ENCODE assay signal across 18 cellular contexts in the genomic region with DNA sequence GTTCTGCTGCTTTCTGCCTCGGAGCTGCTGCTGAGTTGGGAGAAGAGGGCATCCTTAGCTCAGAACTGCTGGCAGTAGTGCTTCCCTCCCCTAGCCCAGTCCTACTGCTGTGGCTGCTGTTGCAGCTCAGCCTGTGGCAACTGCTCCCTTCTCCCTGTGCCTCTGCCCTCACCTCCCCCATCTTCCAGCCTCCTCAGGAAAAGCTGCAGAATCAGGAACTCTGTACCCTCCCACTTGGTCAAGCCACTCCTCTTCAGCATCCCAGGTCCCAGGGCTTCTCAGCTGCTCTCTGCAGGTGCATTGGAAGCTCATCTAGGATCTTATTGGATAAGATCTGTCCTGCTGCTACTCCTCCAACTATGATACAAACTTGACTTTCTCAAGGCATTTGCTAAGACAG.
DNase-seq lines count a peak whose midpoint lies in the region; ATAC-seq and TF ChIP-seq lines count a peak whose summit lies in the region.
"Had no signal": no experiment of that assay in that cellular context is flagged by ENCODE, and none has a peak within 500 bp of the region (broad histone marks: within the 10 kb centered on the region; RNA-seq: fewer than 3 reads in every experiment).

No MANE protein-coding gene starts in this region.

- TF ChIP-seq CTCF in H9 (conservative IDR thresholded peaks at IDR 0.05) = no peak
- no peak for TF ChIP-seq CTCF in WERI-Rb-1 (IDR thresholded peaks at IDR 0.05; ENCODE audit: low read depth, low read length)
- TF ChIP-seq CTCF in nephron progenitor cell (IDR thresholded peaks at IDR 0.05) = no peak
- no peak for TF ChIP-seq CTCF in OCI-LY7 (conservative IDR thresholded peaks at IDR 0.05; ENCODE audit: low read length)
- TF ChIP-seq CTCF in foreskin fibroblast (IDR thresholded peaks at IDR 0.05; ENCODE audit: low read depth, low read length) = no peak

- no peak overlapping the region for H4K91ac ChIP-seq in H9 (ENCODE audit: insufficient read length, low read depth, low read length)

- H2BK12ac ChIP-seq in H9 (ENCODE audit: insufficient read length, low read depth, low read length) = no peak overlapping the region

- no peak overlapping the region for H2BK120ac ChIP-seq in H9 (ENCODE audit: low read depth, low read length, poor library complexity, severe bottlenecking)

- no peak overlapping the region for H3K14ac ChIP-seq in H9 (ENCODE audit: insufficient read depth, low read length)

- no peak overlapping the region for H3K9ac ChIP-seq in H9 (ENCODE audit: extremely low read depth, insufficient read length, low read length)
- H3K9ac ChIP-seq: BLaER1, GM23248 had no signal

- no peak overlapping the region for H3T11ph ChIP-seq in H9 (ENCODE audit: low read length)

- no peak overlapping the region for H3K23ac ChIP-seq in H9 (ENCODE audit: insufficient read length, low read depth, low read length)

- H3K27me3 Mint-ChIP-seq in H9 (ENCODE audit: low read depth) (no peaks in the 10 kb centered on the region; the same call in 1 of the 2 replicates), nephron progenitor cell (ENCODE audit: low read depth, poor library complexity) (peaks cover 14% of the 10 kb centered on the region)
- H3K27me3 Mint-ChIP-seq in activated CD8-positive, alpha-beta T cell treated with anti-CD3 and anti-CD28 coated beads, Interleukin-2, amount 10 ng/mL, durations not matched to agents 7 days and 5 days (ENCODE audit: low read depth) = no peaks in the 10 kb centered on the region
- H3K27me3 Mint-ChIP-seq: CD4-positive, alpha-beta T cell; IgD-negative memory B cell had no signal

- CTCF ChIA-PET in activated CD8-positive, alpha-beta T cell treated with anti-CD3 and anti-CD28 coated beads, Interleukin-2, amount 10 ng/mL, durations not matched to agents 7 days and 5 days (lab: Charles Lee) = no interaction called here
- CTCF ChIA-PET in OCI-LY7 (lab: Charles Lee; ENCODE audit: unreplicated experiment) = no interaction called here

- BruUV-seq in OCI-LY7 (replicated peaks; lab: Mats Ljungman, UMichigan) = no TSS peak

- H2BK5ac ChIP-seq in H9 (ENCODE audit: insufficient read length, low read length) = no peak overlapping the region

- H3K4me3 Mint-ChIP-seq in H9 (no peak overlapping the region), nephron progenitor cell (no peak overlapping the region)
- no peak overlapping the region for H3K4me3 Mint-ChIP-seq in activated CD8-positive, alpha-beta T cell treated with anti-CD3 and anti-CD28 coated beads, Interleukin-2, amount 10 ng/mL, durations not matched to agents 7 days and 5 days
- H3K4me3 Mint-ChIP-seq: CD4-positive, alpha-beta T cell; IgD-negative memory B cell had no signal

- H3K4me3 ChIP-seq in WERI-Rb-1 (ENCODE audit: low read depth, low read length) (no peak overlapping the region), iPS DF 6.9 (ENCODE audit: low read length) (no peak overlapping the region), OCI-LY7 (ENCODE audit: low read depth, low read length, poor library complexity, severe bottlenecking) (no peak overlapping the region), foreskin fibroblast (ENCODE audit: low read depth in 1 of 2, low read length in 2 of 2) (no peak overlapping the region)
- H3K4me3 ChIP-seq: BLaER1, GM23248 had no signal

- intact Hi-C loops in OCI-LY7 (cut with micrococcal nuclease; ENCODE audit: unreplicated experiment) = no loop called here

- H3K27ac ChIP-seq in H9 (ENCODE audit: insufficient read length, low read depth, low read length) = no peak overlapping the region
- H3K27ac ChIP-seq in WERI-Rb-1 = no peak overlapping the region
- H3K27ac ChIP-seq in iPS DF 6.9 (ENCODE audit: low read length) = no peak overlapping the region
- H3K27ac ChIP-seq in OCI-LY7 (ENCODE audit: low read depth, low read length, poor library complexity, severe bottlenecking) = no peak overlapping the region
- H3K27ac ChIP-seq: BLaER1, GM23248 had no signal

- DNase-seq in H9 (peak; percentile 69), WERI-Rb-1 (peak; percentile 15), iPS DF 6.9 (ENCODE audit: low read depth, low spot score) (peak; percentile 29), nephron progenitor cell (peak; percentile 8), OCI-LY7 (ENCODE audit: low spot score) (no peak), foreskin fibroblast (no peak)
- no peak for DNase-seq in activated CD8-positive, alpha-beta T cell treated with anti-CD3 and anti-CD28 coated beads, Interleukin-2, amount 10 ng/mL, durations not matched to agents 7 days and 5 days
- DNase-seq: Caco-2; CD4-positive, alpha-beta T cell; DMS 273 treated with DMSO at 0.1 percent for 48 hours; GM23248; NCI-H1105; NCI-H2081; NCI-H446 had no signal

- H2BK20ac ChIP-seq in H9 (ENCODE audit: low read depth, low read length, poor library complexity, severe bottlenecking) = no peak overlapping the region

- H3K4me1 Mint-ChIP-seq in H9 (peaks cover 4 to 6% of the 10 kb centered on the region in 2 experiments), nephron progenitor cell (peaks cover 5% of the 10 kb centered on the region)
- no peaks in the 10 kb centered on the region for H3K4me1 Mint-ChIP-seq in activated CD8-positive, alpha-beta T cell treated with anti-CD3 and anti-CD28 coated beads, Interleukin-2, amount 10 ng/mL, durations not matched to agents 7 days and 5 days (ENCODE audit: low read depth)
- H3K4me1 Mint-ChIP-seq: IgD-negative memory B cell had no signal

- no peak overlapping the region for H2BK15ac ChIP-seq in H9 (ENCODE audit: low read depth, low read length)

- H3K27ac Mint-ChIP-seq in H9 (no peak overlapping the region), nephron progenitor cell (peak overlapping the region; percentile 21)
- no peak overlapping the region for H3K27ac Mint-ChIP-seq in activated CD8-positive, alpha-beta T cell treated with anti-CD3 and anti-CD28 coated beads, Interleukin-2, amount 10 ng/mL, durations not matched to agents 7 days and 5 days
- H3K27ac Mint-ChIP-seq: CD4-positive, alpha-beta T cell; IgD-negative memory B cell had no signal

- no peaks in the 10 kb centered on the region for H3K9me3 ChIP-seq in H9 (ENCODE audit: control insufficient read depth, low read depth, low read length)
- no peaks in the 10 kb centered on the region for H3K9me3 ChIP-seq in WERI-Rb-1 (ENCODE audit: severe bottlenecking)
- no peaks in the 10 kb centered on the region for H3K9me3 ChIP-seq in iPS DF 6.9 (ENCODE audit: control insufficient read depth, insufficient read depth, low read length)
- H3K9me3 ChIP-seq in OCI-LY7 (ENCODE audit: low read length) = no peaks in the 10 kb centered on the region
- H3K9me3 ChIP-seq: BLaER1, Caco-2 had no signal

- no peak overlapping the region for H4K5ac ChIP-seq in H9 (ENCODE audit: insufficient read length, low read depth, low read length)

- H3K9me2 ChIP-seq in OCI-LY7 (ENCODE audit: insufficient read depth, low read length) = no peaks in the 10 kb centered on the region

- H3K18ac ChIP-seq in H9 (ENCODE audit: insufficient read length, low read depth, low read length) = no peak overlapping the region

- H4K8ac ChIP-seq in H9 (replicated peaks; ENCODE audit: insufficient read length, low read depth, low read length) = no peak overlapping the region

- H2AK5ac ChIP-seq in H9 (ENCODE audit: insufficient read length, low read length) = no peak overlapping the region

- no CpG with 5 or more reads among the region's 1 CpG for WGBS in H9 (ENCODE audit: extremely low coverage, insufficient read length, low lambda C conversion rate)
- no CpG with 5 or more reads among the region's 1 CpG for WGBS in iPS DF 6.9 (ENCODE audit: insufficient coverage, insufficient read length)

- H2AFZ ChIP-seq in H9 (ENCODE audit: low read length) (no peak overlapping the region), OCI-LY7 (ENCODE audit: low read length) (no peak overlapping the region)
- H2AFZ ChIP-seq: GM23248 had no signal

- H3K79me1 ChIP-seq in H9 (ENCODE audit: insufficient read depth, low read depth, low read length, poor library complexity, severe bottlenecking) = no peaks in the 10 kb centered on the region

- H3K27me3 ChIP-seq in H9 (ENCODE audit: insufficient read depth, low read length) (no peaks in the 10 kb centered on the region), WERI-Rb-1 (ENCODE audit: insufficient read depth, low read depth, severe bottlenecking) (no peaks in the 10 kb centered on the region), iPS DF 6.9 (ENCODE audit: control insufficient read depth, insufficient read depth, low read length) (no peaks in the 10 kb centered on the region)
- H3K27me3 ChIP-seq: BLaER1 had no signal

- H3K4me1 ChIP-seq in H9 (ENCODE audit: insufficient read depth, low read length) = no peaks in the 10 kb centered on the region; the same call in 1 of the 2 replicates
- peaks cover 6% of the 10 kb centered on the region for H3K4me1 ChIP-seq in iPS DF 6.9 (ENCODE audit: control insufficient read depth, insufficient read depth, low read length)
- H3K4me1 ChIP-seq in OCI-LY7 (ENCODE audit: insufficient read depth, low read length, poor library complexity, severe bottlenecking) = no peaks in the 10 kb centered on the region
- H3K4me1 ChIP-seq: BLaER1, Caco-2 had no signal

- H3K36me3 ChIP-seq in WERI-Rb-1 (no peaks in the 10 kb centered on the region), iPS DF 6.9 (ENCODE audit: control insufficient read depth, insufficient read depth, low read length) (no peaks in the 10 kb centered on the region), OCI-LY7 (ENCODE audit: insufficient read depth, low read length) (no peaks in the 10 kb centered on the region)
- H3K36me3 ChIP-seq: BLaER1 had no signal

- no peaks in the 10 kb centered on the region; a peak in 2 of 5 replicates for H3K9me3 Mint-ChIP-seq in H9
- H3K9me3 Mint-ChIP-seq in nephron progenitor cell = peaks cover 6% of the 10 kb centered on the region
- peaks cover 6% of the 10 kb centered on the region for H3K9me3 Mint-ChIP-seq in activated CD8-positive, alpha-beta T cell treated with anti-CD3 and anti-CD28 coated beads, Interleukin-2, amount 10 ng/mL, durations not matched to agents 7 days and 5 days (ENCODE audit: insufficient read depth)

- POLR2A ChIA-PET in activated CD8-positive, alpha-beta T cell treated with anti-CD3 and anti-CD28 coated beads, Interleukin-2, amount 10 ng/mL, durations not matched to agents 7 days and 5 days (lab: Charles Lee) = no interaction called here
- POLR2A ChIA-PET in OCI-LY7 (lab: Charles Lee) = interaction anchor here (0.6 kb wide), 1 partner anchor 330 kb away, joined by 3 read pairs; no protein-coding TSS in a partner anchor

- H3K79me2 ChIP-seq in H9 (ENCODE audit: insufficient read depth, low read length) (no peaks in the 10 kb centered on the region), OCI-LY7 (ENCODE audit: insufficient read depth, low read depth, low read length) (no peaks in the 10 kb centered on the region)

- no peaks in the 10 kb centered on the region for H3K23me2 ChIP-seq in H9 (ENCODE audit: insufficient read length, low read depth, low read length, poor library complexity, severe bottlenecking)

- no peak overlapping the region for H3K4me2 ChIP-seq in H9 (ENCODE audit: insufficient read depth, insufficient read length, low read length)
- no peak overlapping the region for H3K4me2 ChIP-seq in OCI-LY7 (ENCODE audit: low read length)
- H3K4me2 ChIP-seq: BLaER1 had no signal

- no peak overlapping the region for H3K56ac ChIP-seq in H9 (ENCODE audit: insufficient read length, low read depth, low read length)

- H4K20me1 ChIP-seq in H9 (ENCODE audit: control insufficient read depth, insufficient read depth, insufficient read length) = no peaks in the 10 kb centered on the region
- H4K20me1 ChIP-seq in OCI-LY7 (ENCODE audit: insufficient read depth, low read length) = no peaks in the 10 kb centered on the region
- H4K20me1 ChIP-seq: BLaER1 had no signal

- no peak overlapping the region for H3K4ac ChIP-seq in H9 (ENCODE audit: low read depth, low read length)

- no peak for ATAC-seq in activated CD8-positive, alpha-beta T cell treated with anti-CD3 and anti-CD28 coated beads, Interleukin-2, amount 10 ng/mL, durations not matched to agents 7 days and 5 days
- ATAC-seq: Panc1, SK-N-SH treated with all-trans-retinoic acid at 6 μM for 48 hours had no signal

- no peaks in the 10 kb centered on the region for H3K36me3 Mint-ChIP-seq in H9 (ENCODE audit: insufficient read depth in 1 of 3, low read depth in 3 of 3)
- no peaks in the 10 kb centered on the region for H3K36me3 Mint-ChIP-seq in nephron progenitor cell (ENCODE audit: low read depth)
- no peaks in the 10 kb centered on the region for H3K36me3 Mint-ChIP-seq in activated CD8-positive, alpha-beta T cell treated with anti-CD3 and anti-CD28 coated beads, Interleukin-2, amount 10 ng/mL, durations not matched to agents 7 days and 5 days (ENCODE audit: low read depth)
- H3K36me3 Mint-ChIP-seq: IgD-negative memory B cell had no signal

Comparison
In these comparisons a context has a peak if more than half of its experiments do, and no peak if none do; other contexts are left out.
1. DNase-seq: peak in H9 (single experiment), WERI-Rb-1 (single experiment), iPS DF 6.9 (single experiment) and nephron progenitor cell (single experiment); none in activated CD8-positive, alpha-beta T cell treated with anti-CD3 and anti-CD28 coated beads, Interleukin-2, amount 10 ng/mL, durations not matched to agents 7 days and 5 days (single experiment), OCI-LY7 (single experiment) and foreskin fibroblast (0 of 2).